8 cellular contexts compared by ENCODE assay signal in the genomic region with DNA sequence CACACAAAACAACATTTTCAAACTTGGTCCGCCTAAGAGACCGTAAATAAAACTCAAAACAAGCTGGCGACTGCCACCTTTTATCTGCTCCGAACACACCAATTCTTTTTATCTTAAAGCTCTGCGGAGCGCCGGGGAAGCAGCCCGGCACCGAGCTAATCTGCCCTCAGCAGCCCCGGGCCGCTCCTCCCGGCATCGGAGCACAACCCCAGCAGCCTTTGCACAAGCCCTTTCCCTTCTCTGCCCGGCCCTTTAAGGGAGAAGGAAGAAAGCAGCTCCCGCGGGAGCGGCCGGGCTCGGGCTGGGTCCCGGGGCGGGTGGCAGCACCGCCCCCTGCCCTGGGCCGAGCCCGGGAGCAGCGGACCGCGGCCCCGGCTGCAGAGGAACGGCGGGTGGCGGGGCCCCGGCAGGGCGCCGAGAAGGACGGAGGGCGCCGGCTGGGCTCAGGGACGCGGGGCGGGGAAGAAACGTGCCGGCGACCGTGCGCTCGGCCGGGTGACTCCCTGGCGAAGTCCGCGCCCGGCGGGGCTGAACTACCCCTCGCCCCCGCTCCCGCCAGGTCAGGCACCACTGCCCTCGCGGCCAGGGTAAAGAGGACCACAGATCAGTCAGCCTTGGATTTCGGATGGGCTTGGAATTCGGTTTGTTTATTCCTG.
DNase-seq lines count a peak whose midpoint lies in the region; ATAC-seq, FAIRE-seq and TF ChIP-seq lines count a peak whose summit lies in the region.

No MANE protein-coding gene starts in this region.

- H3K27me3 Mint-ChIP-seq in activated naive CD4-positive, alpha-beta T cell treated with anti-CD3 and anti-CD28 coated beads, Interleukin-2, amount 50 U/mL, for 24 hours = peaks cover 33% of the 10 kb centered on the region
- no peaks in the 10 kb centered on the region for H3K27me3 Mint-ChIP-seq in activated naive CD4-positive, alpha-beta T cell treated with anti-CD3 and anti-CD28 coated beads, Interleukin-2, amount 10 ng/mL, durations not matched to agents 7 days and 5 days

- peaks cover 47% of the 10 kb centered on the region for H3K4me1 ChIP-seq in HepG2 (ENCODE audit: insufficient read depth, low read length)
- H3K4me1 ChIP-seq in testis = peaks cover 21% of the 10 kb centered on the region

- DNase-seq in activated naive CD4-positive, alpha-beta T cell treated with anti-CD3 and anti-CD28 coated beads, Interleukin-2, amount 10 ng/mL, durations not matched to agents 7 days and 5 days = no peak
- DNase-seq in OCI-M1 (lab: John Stamatoyannopoulos, UW) (peak; percentile 86), dedifferentiated amniotic fluid mesenchymal stem cell (ENCODE audit: extremely low spot score) (peak; percentile 16), HepG2 (ENCODE audit: low spot score) (no peak), testis (peak; percentile 26), ureter (ENCODE audit: low spot score) (no peak)

- no peak overlapping the region for H3K9ac ChIP-seq in HepG2 (ENCODE audit: insufficient read depth, low read depth, low read length)

- H3K36me3 Mint-ChIP-seq in activated naive CD4-positive, alpha-beta T cell treated with anti-CD3 and anti-CD28 coated beads, Interleukin-2, amount 50 U/mL, for 24 hours = no peaks in the 10 kb centered on the region
- peaks cover 6% of the 10 kb centered on the region for H3K36me3 Mint-ChIP-seq in activated naive CD4-positive, alpha-beta T cell treated with anti-CD3 and anti-CD28 coated beads, Interleukin-2, amount 10 ng/mL, durations not matched to agents 7 days and 5 days

- H3K27me3 ChIP-seq in HepG2 (ENCODE audit: control insufficient read depth in 1 of 2, insufficient read depth in 2 of 2, low read length in 2 of 2) (peaks cover 9 to 62% of the 10 kb centered on the region in 2 experiments), testis (no peaks in the 10 kb centered on the region)

- BruUV-seq in HepG2 (replicated peaks; lab: Mats Ljungman, UMichigan) = no TSS peak

- TF ChIP-seq RAD21 in HepG2 (CRISPR knock-in tag; IDR thresholded peaks at IDR 0.05) = no peak

- H4K20me1 ChIP-seq in HepG2 (ENCODE audit: insufficient read depth, low read length) = no peaks in the 10 kb centered on the region

- CTCF ChIA-PET in activated naive CD4-positive, alpha-beta T cell treated with anti-CD3 and anti-CD28 coated beads, Interleukin-2, amount 10 ng/mL, durations not matched to agents 7 days and 5 days (lab: Charles Lee) = interaction anchor here (3.0 kb wide), 1 partner anchor 9 kb away, joined by 18 read pairs; no protein-coding TSS in a partner anchor
- CTCF ChIA-PET in HepG2 (lab: Yijun Ruan, JAX; ENCODE audit: low intra/inter-chr PET ratio, low total read pairs) = no interaction called here

- H3K9me3 Mint-ChIP-seq in activated naive CD4-positive, alpha-beta T cell treated with anti-CD3 and anti-CD28 coated beads, Interleukin-2, amount 50 U/mL, for 24 hours = no peaks in the 10 kb centered on the region
- H3K9me3 Mint-ChIP-seq in activated naive CD4-positive, alpha-beta T cell treated with anti-CD3 and anti-CD28 coated beads, Interleukin-2, amount 10 ng/mL, durations not matched to agents 7 days and 5 days = no peaks in the 10 kb centered on the region

- intact Hi-C loops in HepG2 (cut with micrococcal nuclease; ENCODE audit: unreplicated experiment) (loop anchor here (5.0 to 10.0 kb wide), 4 partner anchors 200 to 560 kb away; partner anchors contain the start of gene SOX6), testis (cut with DNase I; ENCODE audit: low total_unique reads) (no loop called here)

- peak overlapping the region; percentile 74 for H3K4me2 ChIP-seq in HepG2 (ENCODE audit: low read depth, low read length)

- TF ChIP-seq CTCF in HepG2 (CRISPR knock-in tag; IDR thresholded peaks at IDR 0.05) (no peak), testis (IDR thresholded peaks at IDR 0.05) (no peak)

- H3K27ac ChIP-seq in HepG2 (ENCODE audit: extremely low read length, insufficient read depth, low read length) = no peak overlapping the region
- H3K27ac ChIP-seq in testis = peak overlapping the region; percentile 79 to 82

- peak overlapping the region; percentile 81 for H3K4me3 Mint-ChIP-seq in activated naive CD4-positive, alpha-beta T cell treated with anti-CD3 and anti-CD28 coated beads, Interleukin-2, amount 50 U/mL, for 24 hours
- no peak overlapping the region for H3K4me3 Mint-ChIP-seq in activated naive CD4-positive, alpha-beta T cell treated with anti-CD3 and anti-CD28 coated beads, Interleukin-2, amount 10 ng/mL, durations not matched to agents 7 days and 5 days

- H2AFZ ChIP-seq in HepG2 (ENCODE audit: low read length) = no peak overlapping the region

- peaks cover 21% of the 10 kb centered on the region for H3K4me1 Mint-ChIP-seq in activated naive CD4-positive, alpha-beta T cell treated with anti-CD3 and anti-CD28 coated beads, Interleukin-2, amount 50 U/mL, for 24 hours
- H3K4me1 Mint-ChIP-seq in activated naive CD4-positive, alpha-beta T cell treated with anti-CD3 and anti-CD28 coated beads, Interleukin-2, amount 10 ng/mL, durations not matched to agents 7 days and 5 days = peaks cover 23% of the 10 kb centered on the region

- no peak overlapping the region for H3K27ac Mint-ChIP-seq in activated naive CD4-positive, alpha-beta T cell treated with anti-CD3 and anti-CD28 coated beads, Interleukin-2, amount 50 U/mL, for 24 hours
- no peak overlapping the region for H3K27ac Mint-ChIP-seq in activated naive CD4-positive, alpha-beta T cell treated with anti-CD3 and anti-CD28 coated beads, Interleukin-2, amount 10 ng/mL, durations not matched to agents 7 days and 5 days

- no peak for TF ChIP-seq POLR2A in HepG2 (IDR thresholded peaks at IDR 0.05; ENCODE audit: insufficient read depth in 1 of 2, low read depth in 2 of 2, low read length in 2 of 2)
- no peak for TF ChIP-seq POLR2A in testis (IDR thresholded peaks at IDR 0.05)

- H3K4me3 ChIP-seq in HepG2 (replicated peaks in 1 of 3; ENCODE audit: insufficient read depth in 1 of 3, low read depth in 2 of 3, low read length in 3 of 3) (peak overlapping the region; percentile 37 to 72 (median 58)), testis (peak overlapping the region; percentile 64 to 75)

- in situ Hi-C loops in HepG2 (cut with HindIII; ENCODE audit: extremely low pct_ligation_motif_present, low pct_unique_long_range_greater_than_20kb) = loop anchor here (5.0 to 10.0 kb wide), 2 partner anchors 420 to 703 kb away; no protein-coding TSS in a partner anchor

- WGBS in HepG2 (ENCODE audit: low lambda C conversion rate) = 2% methylated on average over 24 of the region's 59 CpGs
- WGBS in testis, 2 donors = 0 to 1% methylated on average over 25 to 59 of the region's 59 CpGs

- POLR2A ChIA-PET in HepG2 (lab: Yijun Ruan, JAX) = no interaction called here

- H3K79me2 ChIP-seq in HepG2 (ENCODE audit: insufficient read depth, low read length) = no peaks in the 10 kb centered on the region

- no peaks in the 10 kb centered on the region for H3K36me3 ChIP-seq in HepG2 (replicated peaks in 1 of 2; ENCODE audit: control insufficient read depth in 1 of 2, insufficient read depth in 2 of 2, low read length in 2 of 2)
- no peaks in the 10 kb centered on the region for H3K36me3 ChIP-seq in testis (ENCODE audit: low read depth, missing control alignments)

- no peak for FAIRE-seq in HepG2 (lab: Jason Lieb, UNC)

- ATAC-seq in HepG2 = peak; percentile 65
- no peak for ATAC-seq in HG02798 (IDR thresholded peaks at IDR 0.05; ENCODE audit: poor library complexity, unreplicated experiment)

- H3K9me3 ChIP-seq in HepG2 (ENCODE audit: low read length) (no peaks in the 10 kb centered on the region), testis (no peaks in the 10 kb centered on the region)

- TF ChIP-seq EP300 in HepG2 (IDR thresholded peaks at IDR 0.05; ENCODE audit: low read depth in 2 of 2, low read length in 2 of 2) = no peak
- no peak for TF ChIP-seq EP300 in HepG2 (CRISPR knock-in tag; IDR thresholded peaks at IDR 0.05; ENCODE audit: borderline replicate concordance)

TF ChIP-seq in HepG2, 621 proteins besides CTCF, POLR2A, EP300 and RAD21 (continues in another document):
- TF ChIP-seq TCF12 (IDR thresholded peaks at IDR 0.05) = no peak
- TF ChIP-seq TCF12 (CRISPR knock-in tag; IDR thresholded peaks at IDR 0.05) = no peak
- peak; percentile 22 for TF ChIP-seq RBM39 (IDR thresholded peaks at IDR 0.05; ENCODE audit: low read depth, low read length, poor library complexity, severe bottlenecking)
- TF ChIP-seq, protein P1, sequence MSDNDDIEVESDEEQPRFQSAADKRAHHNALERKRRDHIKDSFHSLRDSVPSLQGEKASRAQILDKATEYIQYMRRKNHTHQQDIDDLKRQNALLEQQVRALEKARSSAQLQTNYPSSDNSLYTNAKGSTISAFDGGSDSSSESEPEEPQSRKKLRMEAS (IDR thresholded peaks at IDR 0.05) = peak; percentile 39; the same call in 1 of the 2 replicates
- no peak for TF ChIP-seq KDM2A (CRISPR knock-in tag; IDR thresholded peaks at IDR 0.05; ENCODE audit: borderline replicate concordance, low read depth)
- no peak for TF ChIP-seq KLF9 (CRISPR knock-in tag; IDR thresholded peaks at IDR 0.05; ENCODE audit: low read depth)
- TF ChIP-seq TFDP1 (CRISPR knock-in tag; IDR thresholded peaks at IDR 0.05; ENCODE audit: borderline replicate concordance) = peak; percentile 37; the same call in 1 of the 2 replicates
- TF ChIP-seq ZBTB2 (CRISPR knock-in tag; IDR thresholded peaks at IDR 0.05; ENCODE audit: low read depth) = 0 out of 2 replicates have a peak, but pooled peaks have one; percentile 33

Comparison
In these comparisons a context has a peak if more than half of its experiments do, and no peak if none do; other contexts are left out.
1. DNase-seq: peak in OCI-M1 (single experiment), dedifferentiated amniotic fluid mesenchymal stem cell (single experiment) and testis (single experiment); none in activated naive CD4-positive, alpha-beta T cell treated with anti-CD3 and anti-CD28 coated beads, Interleukin-2, amount 10 ng/mL, durations not matched to agents 7 days and 5 days (single experiment), HepG2 (single experiment) and ureter (single experiment).